Comparison of ENCODE assay signal across 9 cellular contexts in genomic region chr14:100213587-100213955, GRCh38. TPM values are rescaled to one million over a fixed set of nuclear protein-coding genes. Genes with fewer than 3 reads are reported as not detected.
DNase-seq lines count a peak whose midpoint lies in the region; FAIRE-seq and TF ChIP-seq lines count a peak whose summit lies in the region.
"Had no signal": no experiment of that assay in that cellular context is flagged by ENCODE, and none has a peak within 500 bp of the region (broad histone marks: within the 10 kb centered on the region; RNA-seq: fewer than 3 reads in every experiment).

No MANE protein-coding gene starts in this region.

- FAIRE-seq in small intestine (lab: Jason Lieb, UNC), result no peak
- FAIRE-seq: colon had no signal

- CTCF ChIA-PET in activated CD4-positive, alpha-beta memory T cell treated with anti-CD3 and anti-CD28 coated beads for 36 hours (lab: Charles Lee), result interaction anchor here (1.5 kb wide), 1 partner anchor 21 kb away, joined by 9 read pairs; no protein-coding TSS in a partner anchor

- H3K27me3 Mint-ChIP-seq in activated CD4-positive, alpha-beta memory T cell treated with anti-CD3 and anti-CD28 coated beads for 36 hours, result no peaks in the 10 kb centered on the region

- H3K4me2 ChIP-seq in hepatocyte, result peak overlapping the region; percentile 90

- peak overlapping the region; percentile 71 for H3K27ac Mint-ChIP-seq in activated CD4-positive, alpha-beta memory T cell treated with anti-CD3 and anti-CD28 coated beads for 36 hours

- POLR2A ChIA-PET in activated CD4-positive, alpha-beta memory T cell treated with anti-CD3 and anti-CD28 coated beads for 36 hours (lab: Charles Lee), result interaction anchor here (1.0 to 1.1 kb wide), 2 partner anchors 11 to 142 kb away, joined by 3 to 4 read pairs; no protein-coding TSS in a partner anchor

- peaks cover 19% of the 10 kb centered on the region for H3K79me2 ChIP-seq in hepatocyte

- TF ChIP-seq CTCF in HFF-Myc (IDR thresholded peaks at IDR 0.05; ENCODE audit: low read depth, low read length, missing control alignments), result no peak
- no peak for TF ChIP-seq CTCF in hepatocyte (IDR thresholded peaks at IDR 0.05; ENCODE audit: poor library complexity)

- peak overlapping the region; percentile 67 for H3K4me3 ChIP-seq in HFF-Myc (replicated peaks; ENCODE audit: low read depth, low read length)
- peak overlapping the region; percentile 84 for H3K4me3 ChIP-seq in hepatocyte
- H3K4me3 ChIP-seq in small intestine (ENCODE audit: low read depth in 1 of 2, low read length in 2 of 2), result peak overlapping the region; percentile 45 to 85

- H3K4me1 Mint-ChIP-seq in activated CD4-positive, alpha-beta memory T cell treated with anti-CD3 and anti-CD28 coated beads for 36 hours (ENCODE audit: low read depth), result peaks cover 26% of the 10 kb centered on the region

- intact Hi-C loops in activated CD4-positive, alpha-beta memory T cell treated with anti-CD3 and anti-CD28 coated beads for 36 hours (cut with micrococcal nuclease), result no loop called here

- DNase-seq in HFF-Myc (ENCODE audit: extremely low read depth, low read depth), result no peak
- DNase-seq in activated CD4-positive, alpha-beta memory T cell treated with anti-CD3 and anti-CD28 coated beads for 36 hours, result no peak
- DNase-seq in hepatocyte (ENCODE audit: low spot score), result no peak
- no peak for DNase-seq in small intestine
- no peak for DNase-seq in NCI-H774 (lab: John Stamatoyannopoulos, UW)
- DNase-seq in DMS 273 treated with DMSO at 0.1 percent for 48 hours (lab: John Stamatoyannopoulos, UW), result no peak
- DNase-seq in anterior cingulate cortex (lab: John Stamatoyannopoulos, UW), result no peak
- DNase-seq in dedifferentiated amniotic fluid mesenchymal stem cell (ENCODE audit: extremely low spot score), result no peak

- no peaks in the 10 kb centered on the region for H3K9me3 Mint-ChIP-seq in activated CD4-positive, alpha-beta memory T cell treated with anti-CD3 and anti-CD28 coated beads for 36 hours

- H3K9me2 ChIP-seq in hepatocyte (replicated peaks; ENCODE audit: insufficient read depth), result no peaks in the 10 kb centered on the region

- H3K36me3 ChIP-seq in hepatocyte (replicated peaks; ENCODE audit: insufficient read depth, low read depth) (no peaks in the 10 kb centered on the region), small intestine (ENCODE audit: control insufficient read depth in 2 of 2, insufficient read depth in 2 of 2, low read length in 2 of 2) (no peaks in the 10 kb centered on the region)

- H3K9me3 ChIP-seq in hepatocyte (ENCODE audit: low read depth) (no peaks in the 10 kb centered on the region), small intestine (ENCODE audit: control insufficient read depth, low read depth) (no peaks in the 10 kb centered on the region)

- H3K4me3 Mint-ChIP-seq in activated CD4-positive, alpha-beta memory T cell treated with anti-CD3 and anti-CD28 coated beads for 36 hours, result peak overlapping the region; percentile 75

- WGBS in hepatocyte (ENCODE audit: low lambda C conversion rate, missing lambda C conversion rate), result 79% methylated on average over 15 of the region's 15 CpGs
- WGBS in small intestine, 3 donors, result 32 to 48% (median 32%) methylated on average over 15 of the region's 15 CpGs

- H2AFZ ChIP-seq in hepatocyte, result peak overlapping the region; percentile 84

- peaks cover 19% of the 10 kb centered on the region for H3K4me1 ChIP-seq in hepatocyte (ENCODE audit: insufficient read depth)
- H3K4me1 ChIP-seq in small intestine (ENCODE audit: control insufficient read depth in 2 of 2, insufficient read depth in 1 of 2, low read depth in 1 of 2, low read length in 1 of 2), result peaks cover 0 to 3% of the 10 kb centered on the region in 2 donors

- H3K27ac ChIP-seq in hepatocyte, result peak overlapping the region; percentile 100
- H3K27ac ChIP-seq in small intestine (ENCODE audit: low read depth in 1 of 2, low read length in 1 of 2), result peak overlapping the region; percentile 95 to 99

- no peaks in the 10 kb centered on the region for H4K20me1 ChIP-seq in hepatocyte (ENCODE audit: insufficient read depth, poor library complexity, severe bottlenecking)

- H3K36me3 Mint-ChIP-seq in activated CD4-positive, alpha-beta memory T cell treated with anti-CD3 and anti-CD28 coated beads for 36 hours, result no peaks in the 10 kb centered on the region

- H3K27me3 ChIP-seq in hepatocyte, result no peaks in the 10 kb centered on the region
- H3K27me3 ChIP-seq in small intestine (ENCODE audit: control insufficient read depth in 2 of 2, insufficient read depth in 2 of 2, low read length in 2 of 2), result no peaks in the 10 kb centered on the region

RNA-seq across cellular contexts. Expression of gene YY1, which starts 25.4 kb away (rescaled TPM):
- 10 to 100 TPM; 88.6 to 98.2 TPM for total RNA-seq in activated CD4-positive, alpha-beta memory T cell treated with anti-CD3 and anti-CD28 coated beads for 36 hours
- 52.6 and 58.5 TPM in 2 replicates for total RNA-seq in hepatocyte
- 27.3 and 32.6 TPM in 2 replicates for polyA plus RNA-seq in hepatocyte
- 10 to 100 TPM; 24.0 to 27.9 (median 27.5) TPM for polyA plus RNA-seq in small intestine

RNA-seq across cellular contexts. Expression of gene DEGS2, which starts 54.1 kb away (rescaled TPM):
- total RNA-seq in activated CD4-positive, alpha-beta memory T cell treated with anti-CD3 and anti-CD28 coated beads for 36 hours, result 1 to 10 TPM; 1.1 to 1.3 TPM
- total RNA-seq in hepatocyte, result 1.8 and 5.3 TPM in 2 replicates
- polyA plus RNA-seq in hepatocyte (7.7 and 11.8 TPM in 2 replicates), small intestine (10 to 100 TPM; 16.1 to 47.0 (median 19.7) TPM)
